24 cellular contexts compared by ENCODE assay signal in the genomic region with DNA sequence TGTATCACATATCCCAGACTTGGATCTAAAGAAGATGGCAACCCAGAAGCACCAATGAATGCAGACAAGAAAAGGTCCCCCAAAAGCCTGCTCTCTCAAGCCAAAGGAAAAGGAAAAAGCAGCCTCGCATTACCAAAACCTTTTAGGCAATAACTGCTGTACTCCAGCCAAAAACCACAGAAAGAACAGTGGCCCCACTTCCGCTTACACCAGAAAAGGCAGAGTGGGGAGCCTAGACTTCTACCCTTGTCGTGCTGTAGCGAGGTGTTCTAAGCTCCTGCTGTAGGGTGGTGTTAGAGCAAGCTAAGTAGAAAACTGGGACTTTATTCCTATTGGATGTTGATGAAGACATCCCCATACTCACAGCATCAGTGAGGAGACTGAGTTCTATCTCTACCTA.
"Had no signal": no experiment of that assay in that cellular context is flagged by ENCODE, and none has a peak within 500 bp of the region (broad histone marks: within the 10 kb centered on the region; RNA-seq: fewer than 3 reads in every experiment).

No MANE protein-coding gene starts in this region.

- H2AFZ ChIP-seq: hepatocyte, neural progenitor cell had no signal

- H3K4me3 ChIP-seq: hepatocyte, left ventricle myocardium inferior, lower lobe of right lung, neural progenitor cell, pancreas, stomach, thoracic aorta, transverse colon had no signal

- H3K27me3 ChIP-seq: foreskin keratinocyte, hepatocyte, neural progenitor cell, pancreas, stomach, transverse colon had no signal

- DNase-seq: effector CD4-positive, alpha-beta T cell; endodermal cell; erythroblast; foreskin keratinocyte; head of caudate nucleus; kidney; left cardiac atrium; left ventricle myocardium inferior; lower lobe of right lung; mesenchymal stem cell; midbrain; nucleus accumbens; pancreas; right cardiac atrium; small intestine; stimulated activated CD4-positive, alpha-beta T cell treated with anti-CD3 and anti-CD28 coated beads, Interleukin-12 subunit alpha, Interleukin-12 subunit beta, amount 100 ng/mL, for 4 hours; stimulated activated naive CD4-positive, alpha-beta T cell; stomach; substantia nigra; transverse colon had no signal

- H3K79me2 ChIP-seq: hepatocyte had no signal

- H3K9me3 ChIP-seq: pancreas, transverse colon had no signal

- H3K4me1 ChIP-seq: foreskin keratinocyte, left ventricle myocardium inferior, lower lobe of right lung, neural progenitor cell, pancreas, stomach, transverse colon had no signal

- H3K4me2 ChIP-seq: hepatocyte, neural progenitor cell had no signal

- H3K36me3 ChIP-seq: left ventricle myocardium inferior, lower lobe of right lung, neural progenitor cell, pancreas, stomach, thoracic aorta, transverse colon had no signal

- H3K27ac ChIP-seq: foreskin keratinocyte, hepatocyte, left ventricle myocardium inferior, lower lobe of right lung, neural progenitor cell, pancreas, stomach, thoracic aorta, transverse colon had no signal

- ATAC-seq: foreskin keratinocyte; left cardiac atrium; lower lobe of right lung; natural killer cell treated with Interleukin-12 subunit alpha and Interleukin-12 subunit beta and Interleukin-15 and Interleukin-18, amount 100 ng/mL, for 72 hours; pancreas; right cardiac atrium had no signal
